1 cellular context compared by ENCODE assay signal in the genomic region with DNA sequence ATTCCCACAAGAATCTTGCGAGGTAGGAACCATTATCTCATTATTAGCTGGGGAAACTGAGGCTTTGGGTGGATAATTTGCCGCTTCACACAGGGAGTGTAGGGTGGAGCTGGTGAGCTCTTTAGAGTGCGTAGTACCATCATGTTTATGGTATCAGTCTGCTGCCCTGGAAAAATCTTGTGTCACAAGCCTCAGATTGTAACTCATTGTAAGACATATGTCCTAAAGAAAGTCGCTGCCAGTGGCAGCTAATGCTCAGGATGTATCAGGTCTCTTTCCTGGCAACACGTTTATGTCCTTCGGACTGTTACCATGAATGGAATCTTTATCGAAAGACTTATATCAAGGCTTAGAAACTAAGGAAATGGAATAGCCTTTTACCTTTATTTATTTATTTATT.
TF ChIP-seq lines count a peak whose summit lies in the region.

No MANE protein-coding gene starts in this region.

TF ChIP-seq in GM23338, 12 proteins besides CTCF, POLR2A, EP300 and RAD21 (continued from another document):
- TF ChIP-seq ZNF462 (CRISPR knock-in tag; IDR thresholded peaks at IDR 0.05) (no peak), ZNF331 (CRISPR knock-in tag; IDR thresholded peaks at IDR 0.05; ENCODE audit: low read depth) (no peak), EZH2 (IDR thresholded peaks at IDR 0.05; ENCODE audit: low read depth, unreplicated experiment) (no peak), STAT1 (IDR thresholded peaks at IDR 0.05; ENCODE audit: unreplicated experiment) (no peak), ETS1 (IDR thresholded peaks at IDR 0.05) (no peak), ZNF114 (CRISPR knock-in tag; IDR thresholded peaks at IDR 0.05) (no peak)
